ENCODE assay signal across 23 cellular contexts in genomic region chr5:163997965-163998364, GRCh38.
"Had no signal": no experiment of that assay in that cellular context is flagged by ENCODE, and none has a peak within 500 bp of the region (broad histone marks: within the 10 kb centered on the region; RNA-seq: fewer than 3 reads in every experiment).

No MANE protein-coding gene starts in this region.

- H3K4me2 ChIP-seq: hepatocyte had no signal

- H2AFZ ChIP-seq: hepatocyte had no signal

- H3K27ac ChIP-seq: coronary artery, dorsolateral prefrontal cortex, esophagus muscularis mucosa, foreskin keratinocyte, gastroesophageal sphincter, heart left ventricle, hepatocyte, left lung, lower lobe of right lung had no signal

- ATAC-seq: foreskin keratinocyte, gastroesophageal sphincter, heart left ventricle, left cardiac atrium, left lung, left ventricle myocardium superior, lower lobe of right lung, mucosa of descending colon had no signal

- DNase-seq: dermis blood vessel endothelial cell; dorsolateral prefrontal cortex; effector CD4-positive, alpha-beta T cell; effector memory CD4-positive, alpha-beta T cell; foreskin keratinocyte; heart left ventricle; hypothalamus; immature natural killer cell; left cardiac atrium; left lung; left ventricle myocardium superior; lower lobe of right lung; mesenchymal stem cell; mucosa of descending colon; naive B cell had no signal

- H3K36me3 ChIP-seq: esophagus muscularis mucosa, gastroesophageal sphincter, heart left ventricle, left lung, lower lobe of right lung had no signal

- FAIRE-seq: colon, endothelial cell of umbilical vein, frontal cortex, keratinocyte had no signal

- H3K4me1 ChIP-seq: heart left ventricle, left lung, lower lobe of right lung had no signal

- H3K27me3 ChIP-seq: dorsolateral prefrontal cortex, esophagus muscularis mucosa, foreskin keratinocyte, gastroesophageal sphincter, heart left ventricle, hepatocyte, left lung had no signal

- H3K79me2 ChIP-seq: hepatocyte had no signal

- H3K9me3 ChIP-seq: esophagus muscularis mucosa, gastroesophageal sphincter, heart left ventricle, left lung, lower lobe of right lung, mucosa of descending colon had no signal

- H3K4me3 ChIP-seq: coronary artery, dorsolateral prefrontal cortex, esophagus muscularis mucosa, gastroesophageal sphincter, heart left ventricle, hepatocyte, left lung, lower lobe of right lung, mucosa of descending colon had no signal
